Comparison of ENCODE assay signal across 1 cellular context in genomic region chr14:101315802-101316296, GRCh38.
TF ChIP-seq lines count a peak whose summit lies in the region.

No MANE protein-coding gene starts in this region.

TF ChIP-seq in HepG2, 621 proteins besides CTCF, POLR2A, EP300 and RAD21 (continued from another document):
- TF ChIP-seq, protein P1, sequence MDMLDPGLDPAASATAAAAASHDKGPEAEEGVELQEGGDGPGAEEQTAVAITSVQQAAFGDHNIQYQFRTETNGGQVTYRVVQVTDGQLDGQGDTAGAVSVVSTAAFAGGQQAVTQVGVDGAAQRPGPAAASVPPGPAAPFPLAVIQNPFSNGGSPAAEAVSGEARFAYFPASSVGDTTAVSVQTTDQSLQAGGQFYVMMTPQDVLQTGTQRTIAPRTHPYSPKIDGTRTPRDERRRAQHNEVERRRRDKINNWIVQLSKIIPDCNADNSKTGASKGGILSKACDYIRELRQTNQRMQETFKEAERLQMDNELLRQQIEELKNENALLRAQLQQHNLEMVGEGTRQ (IDR thresholded peaks at IDR 0.05; ENCODE audit: low read depth, low read length), result peak; percentile 47; the same call in 1 of the 2 replicates
- TF ChIP-seq, protein P1 (CRISPR knock-in tag; IDR thresholded peaks at IDR 0.05; ENCODE audit: borderline replicate concordance), result no peak
- peak; percentile 61; the same call in 1 of the 2 replicates for TF ChIP-seq BHLHE40 (IDR thresholded peaks at IDR 0.05; ENCODE audit: low read length)
- TF ChIP-seq RAD51 (IDR thresholded peaks at IDR 0.05; ENCODE audit: borderline replicate concordance), result peak; percentile 60; the same call in 1 of the 2 replicates
- no peak for TF ChIP-seq MLLT10 (CRISPR knock-in tag; IDR thresholded peaks at IDR 0.05)
- no peak for TF ChIP-seq POLR2AphosphoS5 (IDR thresholded peaks at IDR 0.05; ENCODE audit: low read depth, low read length)
- no peak for TF ChIP-seq E2F2 (CRISPR knock-in tag; IDR thresholded peaks at IDR 0.05; ENCODE audit: borderline replicate concordance)
- TF ChIP-seq, protein P2, sequence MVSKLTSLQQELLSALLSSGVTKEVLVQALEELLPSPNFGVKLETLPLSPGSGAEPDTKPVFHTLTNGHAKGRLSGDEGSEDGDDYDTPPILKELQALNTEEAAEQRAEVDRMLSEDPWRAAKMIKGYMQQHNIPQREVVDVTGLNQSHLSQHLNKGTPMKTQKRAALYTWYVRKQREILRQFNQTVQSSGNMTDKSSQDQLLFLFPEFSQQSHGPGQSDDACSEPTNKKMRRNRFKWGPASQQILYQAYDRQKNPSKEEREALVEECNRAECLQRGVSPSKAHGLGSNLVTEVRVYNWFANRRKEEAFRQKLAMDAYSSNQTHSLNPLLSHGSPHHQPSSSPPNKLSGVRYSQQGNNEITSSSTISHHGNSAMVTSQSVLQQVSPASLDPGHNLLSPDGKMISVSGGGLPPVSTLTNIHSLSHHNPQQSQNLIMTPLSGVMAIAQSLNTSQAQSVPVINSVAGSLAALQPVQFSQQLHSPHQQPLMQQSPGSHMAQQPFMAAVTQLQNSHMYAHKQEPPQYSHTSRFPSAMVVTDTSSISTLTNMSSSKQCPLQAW (CRISPR knock-in tag; IDR thresholded peaks at IDR 0.05), result no peak
- TF ChIP-seq KLF15 (CRISPR knock-in tag; IDR thresholded peaks at IDR 0.05; ENCODE audit: borderline replicate concordance), result no peak
- TF ChIP-seq SETDB1 (CRISPR knock-in tag; IDR thresholded peaks at IDR 0.05; ENCODE audit: borderline replicate concordance), result 0 out of 2 replicates have a peak, but pooled peaks have one; percentile 38
- no peak for TF ChIP-seq MIER3 (CRISPR knock-in tag; IDR thresholded peaks at IDR 0.05; ENCODE audit: borderline replicate concordance)
- no peak for TF ChIP-seq KIAA2018 (CRISPR knock-in tag; IDR thresholded peaks at IDR 0.05; ENCODE audit: borderline replicate concordance)
- no peak for TF ChIP-seq MEF2D (CRISPR knock-in tag; IDR thresholded peaks at IDR 0.05)
- TF ChIP-seq HNRNPK (IDR thresholded peaks at IDR 0.05; ENCODE audit: low read depth, low read length, poor library complexity, severe bottlenecking), result no peak
- no peak for TF ChIP-seq ZFP36L1 (CRISPR knock-in tag; IDR thresholded peaks at IDR 0.05)
- TF ChIP-seq, protein P3, sequence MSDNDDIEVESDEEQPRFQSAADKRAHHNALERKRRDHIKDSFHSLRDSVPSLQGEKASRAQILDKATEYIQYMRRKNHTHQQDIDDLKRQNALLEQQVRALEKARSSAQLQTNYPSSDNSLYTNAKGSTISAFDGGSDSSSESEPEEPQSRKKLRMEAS (IDR thresholded peaks at IDR 0.05), result no peak
- no peak for TF ChIP-seq RARG (CRISPR knock-in tag; IDR thresholded peaks at IDR 0.05; ENCODE audit: low read depth)
- peak; percentile 78; the same call in 1 of the 2 replicates for TF ChIP-seq ZNF562 (CRISPR knock-in tag; IDR thresholded peaks at IDR 0.05; ENCODE audit: borderline replicate concordance)
- TF ChIP-seq HOXA9 (CRISPR knock-in tag; IDR thresholded peaks at IDR 0.05; ENCODE audit: borderline replicate concordance), result no peak
- TF ChIP-seq RARA (CRISPR knock-in tag; IDR thresholded peaks at IDR 0.05), result no peak; the same call in 1 of the 2 replicates
- no peak for TF ChIP-seq RBM39 (IDR thresholded peaks at IDR 0.05; ENCODE audit: low read depth, low read length, poor library complexity, severe bottlenecking)
TF ChIP-seq in HepG2: peak in this region for 7.
